Comparison of ENCODE assay signal across 14 cellular contexts in the genomic region with DNA sequence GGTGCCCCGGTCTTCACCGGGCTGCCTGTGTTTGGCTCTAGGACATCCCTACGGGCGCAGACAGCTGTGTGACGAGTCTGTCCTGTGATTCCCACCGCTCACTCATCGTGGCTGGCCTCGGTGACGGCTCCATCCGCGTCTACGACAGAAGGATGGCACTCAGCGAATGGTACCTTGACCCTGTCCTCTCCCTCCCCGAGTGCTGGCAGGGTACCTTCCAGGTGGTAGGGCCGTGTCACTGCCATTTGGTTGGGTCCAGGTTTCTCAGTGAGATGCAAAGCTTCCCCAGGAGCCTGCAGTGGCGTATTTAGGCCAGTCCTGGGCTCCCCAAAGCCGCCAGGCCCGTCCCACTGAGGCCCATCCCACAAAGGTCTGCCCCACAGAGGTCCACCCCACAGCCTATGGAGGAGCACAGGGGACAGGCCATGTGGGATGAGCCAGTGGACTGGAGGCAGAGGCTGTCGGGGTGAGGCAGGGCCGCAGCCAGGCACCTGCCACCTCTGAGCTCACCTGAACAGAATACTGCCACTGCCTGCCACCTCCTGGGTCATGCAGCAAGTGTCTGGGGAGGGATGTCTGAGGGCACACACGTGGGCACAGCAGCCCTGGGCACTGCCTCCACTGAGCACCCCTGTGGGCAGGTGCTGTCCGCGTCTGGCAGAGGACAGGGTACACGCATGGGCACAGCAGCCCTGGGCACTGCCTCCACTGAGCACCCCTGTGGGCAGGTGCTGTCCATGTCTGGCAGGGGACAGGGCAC. TPM values are rescaled to one million over a fixed set of nuclear protein-coding genes. Genes with fewer than 3 reads are reported as not detected.
DNase-seq lines count a peak whose midpoint lies in the region; ATAC-seq and TF ChIP-seq lines count a peak whose summit lies in the region.
"Had no signal": no experiment of that assay in that cellular context is flagged by ENCODE, and none has a peak within 500 bp of the region (broad histone marks: within the 10 kb centered on the region; RNA-seq: fewer than 3 reads in every experiment).

No MANE protein-coding gene starts in this region.

- intact Hi-C loops in natural killer cell (cut with micrococcal nuclease) = no loop called here

- H3K4me2 ChIP-seq in mesenchymal stem cell (ENCODE audit: low read length, poor library complexity, severe bottlenecking) = no peak overlapping the region

- ATAC-seq in natural killer cell = no peak
- ATAC-seq: naive thymus-derived CD4-positive, alpha-beta T cell had no signal

- no peak overlapping the region for H2BK12ac ChIP-seq in mesenchymal stem cell (ENCODE audit: low read length in 2 of 2)

- no peak overlapping the region for H2BK120ac ChIP-seq in mesenchymal stem cell (ENCODE audit: low read depth, low read length)

- peaks cover 0 to 19% (median 0%) of the 10 kb centered on the region in 4 donors for H3K4me1 ChIP-seq in Peyer's patch
- peaks cover 6 to 14% of the 10 kb centered on the region in 2 donors for H3K4me1 ChIP-seq in esophagus (ENCODE audit: control insufficient read depth in 2 of 2, insufficient read depth in 2 of 2, low read length in 1 of 2)
- peaks cover 5% of the 10 kb centered on the region for H3K4me1 ChIP-seq in mesenchymal stem cell (ENCODE audit: control insufficient read depth, insufficient read depth, low read depth, low read length)
- H3K4me1 ChIP-seq in subcutaneous abdominal adipose tissue (ENCODE audit: control insufficient read depth in 5 of 5, insufficient read depth in 5 of 5, low read length in 5 of 5) = peaks cover 7 to 33% (median 22%) of the 10 kb centered on the region in 5 donors
- H3K4me1 ChIP-seq: body of pancreas had no signal

- H3K23ac ChIP-seq in mesenchymal stem cell (ENCODE audit: low read length in 2 of 2) = no peak overlapping the region

- H3K79me1 ChIP-seq in mesenchymal stem cell (replicated peaks; ENCODE audit: low read length, poor library complexity, severe bottlenecking) = no peaks in the 10 kb centered on the region

- no peak overlapping the region for H3K4ac ChIP-seq in mesenchymal stem cell (ENCODE audit: low read depth in 1 of 2, low read length in 2 of 2)

- H4K8ac ChIP-seq in mesenchymal stem cell (ENCODE audit: low read length) = no peak overlapping the region

- H2AK5ac ChIP-seq in mesenchymal stem cell (ENCODE audit: low read length, severe bottlenecking) = no peak overlapping the region

- H3K4me1 Mint-ChIP-seq in natural killer cell = no peaks in the 10 kb centered on the region
- H3K4me1 Mint-ChIP-seq: naive thymus-derived CD4-positive, alpha-beta T cell had no signal

- no peak overlapping the region for H2BK5ac ChIP-seq in mesenchymal stem cell (ENCODE audit: low read depth, low read length, poor library complexity, severe bottlenecking)

- no peaks in the 10 kb centered on the region for H3K9me3 Mint-ChIP-seq in natural killer cell
- H3K9me3 Mint-ChIP-seq: naive thymus-derived CD4-positive, alpha-beta T cell had no signal

- H3K27me3 Mint-ChIP-seq in natural killer cell (ENCODE audit: low read depth in 2 of 2) = no peaks in the 10 kb centered on the region
- H3K27me3 Mint-ChIP-seq: naive thymus-derived CD4-positive, alpha-beta T cell had no signal

- H3K27ac Mint-ChIP-seq in natural killer cell = no peak overlapping the region

- no peaks in the 10 kb centered on the region for H3K9me3 ChIP-seq in Peyer's patch
- no peaks in the 10 kb centered on the region for H3K9me3 ChIP-seq in esophagus (ENCODE audit: control insufficient read depth in 2 of 2, insufficient read depth in 1 of 2, low read depth in 1 of 2, low read length in 1 of 2)
- H3K9me3 ChIP-seq in mesenchymal stem cell (ENCODE audit: control insufficient read depth, low read length) = no peaks in the 10 kb centered on the region
- no peaks in the 10 kb centered on the region for H3K9me3 ChIP-seq in subcutaneous abdominal adipose tissue (ENCODE audit: control insufficient read depth in 5 of 5, low read length in 5 of 5)
- H3K9me3 ChIP-seq: body of pancreas had no signal

- H3K27me3 ChIP-seq in Peyer's patch (no peaks in the 10 kb centered on the region), esophagus (ENCODE audit: control insufficient read depth in 1 of 2, insufficient read depth in 2 of 2, low read length in 2 of 2) (no peaks in the 10 kb centered on the region), mesenchymal stem cell (ENCODE audit: control insufficient read depth in 1 of 2, insufficient read depth in 1 of 2, low read length in 2 of 2) (no peaks in the 10 kb centered on the region), subcutaneous abdominal adipose tissue (ENCODE audit: control insufficient read depth in 5 of 5, insufficient read depth in 4 of 5, low read length in 5 of 5) (no peaks in the 10 kb centered on the region)
- H3K27me3 ChIP-seq: body of pancreas had no signal

- TF ChIP-seq CTCF in Peyer's patch (IDR thresholded peaks at IDR 0.05) (no peak), natural killer cell (IDR thresholded peaks at IDR 0.05) (no peak)

- DNase-seq in Peyer's patch = no peak
- DNase-seq in mesenchymal stem cell = no peak
- DNase-seq in DMS 273 treated with DMSO at 0.1 percent for 48 hours (lab: John Stamatoyannopoulos, UW) = no peak
- no peak for DNase-seq in natural killer cell
- no peak for DNase-seq in effector CD4-positive, alpha-beta T cell
- DNase-seq in NAMALWA (ENCODE audit: low spot score) = no peak
- DNase-seq: activated effector memory CD4-positive, alpha-beta T cell treated with anti-CD3 and anti-CD28 coated beads, Interleukin-2, amount 50 U/mL, for 16 hours; AML-193; naive thymus-derived CD4-positive, alpha-beta T cell; NCI-H1105 treated with DMSO at 0.1 percent for 48 hours; stimulated activated naive CD4-positive, alpha-beta T cell treated with Interleukin-2 at 50 U/mL for 16 hours had no signal

- H2BK15ac ChIP-seq in mesenchymal stem cell (ENCODE audit: low read depth, poor library complexity, severe bottlenecking) = no peak overlapping the region

- WGBS in esophagus, 2 donors = 68 to 76% methylated on average over 24 of the region's 24 CpGs
- WGBS in mesenchymal stem cell = 96% methylated on average over 24 of the region's 24 CpGs

- peaks cover 0 to 14% (median 0%) of the 10 kb centered on the region in 3 donors for H3K36me3 ChIP-seq in Peyer's patch
- peaks cover 3 to 26% of the 10 kb centered on the region in 2 donors for H3K36me3 ChIP-seq in esophagus (ENCODE audit: control insufficient read depth in 2 of 2, insufficient read depth in 2 of 2, low read length in 1 of 2)
- peaks cover 4 to 57% of the 10 kb centered on the region in 2 experiments for H3K36me3 ChIP-seq in mesenchymal stem cell (ENCODE audit: control insufficient read depth in 1 of 2, insufficient read depth in 2 of 2, low read depth in 1 of 2, low read length in 2 of 2)
- peaks cover 0 to 31% (median 20%) of the 10 kb centered on the region in 5 donors for H3K36me3 ChIP-seq in subcutaneous abdominal adipose tissue (ENCODE audit: control insufficient read depth in 5 of 5, insufficient read depth in 5 of 5, low read length in 5 of 5)

- H3K27ac ChIP-seq in Peyer's patch (peak overlapping the region in 3 of 4 donors; percentile 31 to 82 (median 40)), esophagus (ENCODE audit: low read depth in 2 of 2, low read length in 1 of 2) (peak overlapping the region; percentile 76 to 89), mesenchymal stem cell (ENCODE audit: low read length, poor library complexity, severe bottlenecking) (no peak overlapping the region), subcutaneous abdominal adipose tissue (ENCODE audit: low read depth, low read length) (peak overlapping the region; percentile 65)

- H3K36me3 Mint-ChIP-seq in natural killer cell = no peaks in the 10 kb centered on the region

- no peak overlapping the region for H2AFZ ChIP-seq in mesenchymal stem cell (ENCODE audit: low read depth, low read length)

- H3K14ac ChIP-seq in mesenchymal stem cell (ENCODE audit: low read length in 2 of 2) = no peak overlapping the region

- H4K91ac ChIP-seq in mesenchymal stem cell (ENCODE audit: low read length) = no peak overlapping the region

- H3K4me3 ChIP-seq in Peyer's patch (no peak overlapping the region), esophagus (ENCODE audit: low read depth in 1 of 2, low read length in 2 of 2) (no peak overlapping the region), mesenchymal stem cell (ENCODE audit: insufficient read depth in 1 of 2, low read depth in 1 of 2, low read length in 2 of 2) (peak overlapping the region in 1 of 2 experiments; percentile 44), subcutaneous abdominal adipose tissue (ENCODE audit: low read depth in 1 of 5, low read length in 5 of 5) (peak overlapping the region in 1 of 5 donors; percentile 16)
- H3K4me3 ChIP-seq: body of pancreas had no signal

- no peak overlapping the region for H3K18ac ChIP-seq in mesenchymal stem cell (ENCODE audit: low read depth in 1 of 2, low read length in 2 of 2)

- no peak for TF ChIP-seq POLR2A in Peyer's patch (IDR thresholded peaks at IDR 0.05)

- no peak overlapping the region for H3K4me3 Mint-ChIP-seq in natural killer cell
- H3K4me3 Mint-ChIP-seq: naive thymus-derived CD4-positive, alpha-beta T cell had no signal

- H3K9ac ChIP-seq in mesenchymal stem cell (ENCODE audit: low read length) (peak overlapping the region; percentile 58), subcutaneous abdominal adipose tissue (ENCODE audit: low read length in 5 of 5) (peak overlapping the region in 1 of 5 donors; percentile 64)

RNA-seq across cellular contexts. Expression of a gene that starts 31.4 kb away (rescaled TPM):
- total RNA-seq in Peyer's patch (10 to 100 TPM; 29.9 to 57.8 (median 37.1) TPM), natural killer cell (10 to 100 TPM; 26.8 to 33.3 (median 33.0) TPM)
- polyA plus RNA-seq in esophagus = 10 to 100 TPM; 21.5 to 26.7 TPM
- polyA plus RNA-seq in mesenchymal stem cell (2013, experiment 1 of 2) = 12.7 TPM
- polyA plus RNA-seq in mesenchymal stem cell (2013, experiment 2 of 2) = 12.0 TPM
